ENCODE assay signal across 1 cellular context in genomic region chrX:56783996-56784620, GRCh38.
TF ChIP-seq lines count a peak whose summit lies in the region.

No MANE protein-coding gene starts in this region.

TF ChIP-seq in SK-N-SH, 30 proteins besides CTCF, POLR2A, EP300 and RAD21 (continued from another document):
- no peak for TF ChIP-seq ZBTB33 (IDR thresholded peaks at IDR 0.05; ENCODE audit: borderline replicate concordance, low read depth)
- no peak for TF ChIP-seq JUND (IDR thresholded peaks at IDR 0.05)
- TF ChIP-seq SIN3A (IDR thresholded peaks at IDR 0.05; ENCODE audit: borderline replicate concordance, low read depth, low read length), result no peak
- TF ChIP-seq MXI1 (IDR thresholded peaks at IDR 0.05; ENCODE audit: low read depth, low read length), result no peak
- no peak for TF ChIP-seq EZH2phosphoT487 (IDR thresholded peaks at IDR 0.05; ENCODE audit: borderline replicate concordance, low read depth)
- TF ChIP-seq TEAD4 (IDR thresholded peaks at IDR 0.05; ENCODE audit: borderline replicate concordance, insufficient read depth), result no peak
- TF ChIP-seq ELF1 (IDR thresholded peaks at IDR 0.05), result no peak
- TF ChIP-seq USF2 (IDR thresholded peaks at IDR 0.05; ENCODE audit: borderline replicate concordance, low read depth, low read length), result no peak
- TF ChIP-seq RFX5 (IDR thresholded peaks at IDR 0.05; ENCODE audit: low read length), result no peak
- TF ChIP-seq RXRA (IDR thresholded peaks at IDR 0.05; ENCODE audit: borderline replicate concordance, low read depth), result no peak
- no peak for TF ChIP-seq MEF2A (IDR thresholded peaks at IDR 0.05; ENCODE audit: borderline replicate concordance, low read depth)
- TF ChIP-seq, protein P1, sequence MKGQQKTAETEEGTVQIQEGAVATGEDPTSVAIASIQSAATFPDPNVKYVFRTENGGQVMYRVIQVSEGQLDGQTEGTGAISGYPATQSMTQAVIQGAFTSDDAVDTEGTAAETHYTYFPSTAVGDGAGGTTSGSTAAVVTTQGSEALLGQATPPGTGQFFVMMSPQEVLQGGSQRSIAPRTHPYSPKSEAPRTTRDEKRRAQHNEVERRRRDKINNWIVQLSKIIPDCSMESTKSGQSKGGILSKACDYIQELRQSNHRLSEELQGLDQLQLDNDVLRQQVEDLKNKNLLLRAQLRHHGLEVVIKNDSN (IDR thresholded peaks at IDR 0.05; ENCODE audit: borderline replicate concordance, low read depth), result no peak
- TF ChIP-seq, protein P2, sequence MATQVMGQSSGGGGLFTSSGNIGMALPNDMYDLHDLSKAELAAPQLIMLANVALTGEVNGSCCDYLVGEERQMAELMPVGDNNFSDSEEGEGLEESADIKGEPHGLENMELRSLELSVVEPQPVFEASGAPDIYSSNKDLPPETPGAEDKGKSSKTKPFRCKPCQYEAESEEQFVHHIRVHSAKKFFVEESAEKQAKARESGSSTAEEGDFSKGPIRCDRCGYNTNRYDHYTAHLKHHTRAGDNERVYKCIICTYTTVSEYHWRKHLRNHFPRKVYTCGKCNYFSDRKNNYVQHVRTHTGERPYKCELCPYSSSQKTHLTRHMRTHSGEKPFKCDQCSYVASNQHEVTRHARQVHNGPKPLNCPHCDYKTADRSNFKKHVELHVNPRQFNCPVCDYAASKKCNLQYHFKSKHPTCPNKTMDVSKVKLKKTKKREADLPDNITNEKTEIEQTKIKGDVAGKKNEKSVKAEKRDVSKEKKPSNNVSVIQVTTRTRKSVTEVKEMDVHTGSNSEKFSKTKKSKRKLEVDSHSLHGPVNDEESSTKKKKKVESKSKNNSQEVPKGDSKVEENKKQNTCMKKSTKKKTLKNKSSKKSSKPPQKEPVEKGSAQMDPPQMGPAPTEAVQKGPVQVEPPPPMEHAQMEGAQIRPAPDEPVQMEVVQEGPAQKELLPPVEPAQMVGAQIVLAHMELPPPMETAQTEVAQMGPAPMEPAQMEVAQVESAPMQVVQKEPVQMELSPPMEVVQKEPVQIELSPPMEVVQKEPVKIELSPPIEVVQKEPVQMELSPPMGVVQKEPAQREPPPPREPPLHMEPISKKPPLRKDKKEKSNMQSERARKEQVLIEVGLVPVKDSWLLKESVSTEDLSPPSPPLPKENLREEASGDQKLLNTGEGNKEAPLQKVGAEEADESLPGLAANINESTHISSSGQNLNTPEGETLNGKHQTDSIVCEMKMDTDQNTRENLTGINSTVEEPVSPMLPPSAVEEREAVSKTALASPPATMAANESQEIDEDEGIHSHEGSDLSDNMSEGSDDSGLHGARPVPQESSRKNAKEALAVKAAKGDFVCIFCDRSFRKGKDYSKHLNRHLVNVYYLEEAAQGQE (IDR thresholded peaks at IDR 0.05; ENCODE audit: low read depth, low read length), result no peak
- no peak for TF ChIP-seq FOXM1 (IDR thresholded peaks at IDR 0.05; ENCODE audit: low read depth)
- TF ChIP-seq SMC3 (IDR thresholded peaks at IDR 0.05; ENCODE audit: low read depth, low read length), result no peak
- TF ChIP-seq TAF1 (IDR thresholded peaks at IDR 0.05; ENCODE audit: borderline replicate concordance, low read depth, low read length), result no peak
- TF ChIP-seq, protein P3, sequence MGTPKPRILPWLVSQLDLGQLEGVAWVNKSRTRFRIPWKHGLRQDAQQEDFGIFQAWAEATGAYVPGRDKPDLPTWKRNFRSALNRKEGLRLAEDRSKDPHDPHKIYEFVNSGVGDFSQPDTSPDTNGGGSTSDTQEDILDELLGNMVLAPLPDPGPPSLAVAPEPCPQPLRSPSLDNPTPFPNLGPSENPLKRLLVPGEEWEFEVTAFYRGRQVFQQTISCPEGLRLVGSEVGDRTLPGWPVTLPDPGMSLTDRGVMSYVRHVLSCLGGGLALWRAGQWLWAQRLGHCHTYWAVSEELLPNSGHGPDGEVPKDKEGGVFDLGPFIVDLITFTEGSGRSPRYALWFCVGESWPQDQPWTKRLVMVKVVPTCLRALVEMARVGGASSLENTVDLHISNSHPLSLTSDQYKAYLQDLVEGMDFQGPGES (IDR thresholded peaks at IDR 0.05; ENCODE audit: low read depth, low read length), result no peak
- no peak for TF ChIP-seq POLR2AphosphoS5 (IDR thresholded peaks at IDR 0.05; ENCODE audit: low read depth, low read length)
